Comparison of ENCODE assay signal across 8 cellular contexts in the genomic region with DNA sequence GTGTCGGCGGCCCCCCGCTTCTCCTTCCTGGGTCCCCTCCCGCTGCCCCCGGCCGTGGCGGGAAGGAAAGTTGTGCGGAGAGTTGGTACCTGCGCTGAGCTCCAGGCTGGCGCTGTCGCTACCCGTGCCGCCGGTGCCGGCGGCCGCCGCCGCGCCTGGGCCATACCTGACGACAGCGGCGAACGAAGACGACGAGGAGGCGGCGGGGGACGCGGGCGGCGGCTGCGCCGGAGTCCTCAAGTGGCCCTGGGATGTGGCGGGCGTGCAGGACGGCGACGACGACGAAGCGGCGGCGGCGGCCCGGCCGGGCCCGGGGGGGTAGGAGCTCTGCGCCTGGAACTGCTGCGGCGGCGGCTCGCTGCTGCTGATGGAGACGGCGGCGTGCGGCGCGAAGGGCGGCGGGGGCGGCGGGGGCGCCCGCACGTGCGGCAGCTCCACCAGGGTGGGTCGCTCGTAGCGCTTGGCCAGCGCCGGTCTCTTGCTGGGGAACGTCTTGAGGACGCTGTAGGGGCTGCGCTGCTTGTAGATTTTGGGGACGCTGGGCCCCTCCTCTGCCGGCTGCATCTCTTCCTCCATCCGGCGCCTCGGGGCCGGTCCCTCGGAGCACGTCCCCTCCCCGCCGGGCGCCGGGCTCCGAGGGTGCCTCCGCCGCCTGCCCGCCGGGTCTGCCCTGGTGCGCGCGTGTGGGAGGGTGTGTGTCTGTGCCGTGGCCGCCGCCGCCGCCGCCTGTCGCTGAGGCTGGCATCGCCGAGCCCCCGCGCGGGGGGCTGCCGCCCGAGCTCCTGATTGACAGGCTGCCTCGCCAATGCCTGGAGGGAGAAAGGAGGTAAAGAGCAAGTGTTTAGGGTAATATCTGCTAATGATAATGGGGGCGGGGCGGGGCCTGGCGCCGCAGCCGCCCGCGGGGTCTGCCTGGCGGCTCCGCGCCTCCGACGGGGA. TPM values are rescaled to one million over a fixed set of nuclear protein-coding genes. Genes with fewer than 3 reads are reported as not detected.
DNase-seq lines count a peak whose midpoint lies in the region; ATAC-seq, FAIRE-seq and TF ChIP-seq lines count a peak whose summit lies in the region.

No MANE protein-coding gene starts in this region.

- no peak overlapping the region for H3K27ac ChIP-seq in esophagus squamous epithelium
- H3K27ac ChIP-seq in psoas muscle = no peak overlapping the region

- peak; percentile 47 for DNase-seq in GM06990 (ENCODE audit: extremely low read depth, insufficient read length)
- DNase-seq in HTR-8/SVneo (ENCODE audit: insufficient read length, low spot score) = peak; percentile 73
- DNase-seq in UCSD-AML1 (lab: John Stamatoyannopoulos, UW; ENCODE audit: unreplicated experiment) = peak; percentile 54
- no peak for DNase-seq in esophagus squamous epithelium (lab: John Stamatoyannopoulos, UW)
- peak in 1 of 2 donors; percentile 49 for DNase-seq in psoas muscle
- no peak for DNase-seq in DMS153 treated with DMSO at 0.1 percent for 48 hours (lab: John Stamatoyannopoulos, UW; ENCODE audit: unreplicated experiment)
- DNase-seq in HCEC 1CT = no peak

- H3K4me3 ChIP-seq in GM06990 (replicated peaks; ENCODE audit: low read depth, low read length) (peak overlapping the region; percentile 48), esophagus squamous epithelium (peak overlapping the region; percentile 24 to 65 (median 41)), psoas muscle (peak overlapping the region; percentile 56)

- H3K9me3 ChIP-seq in esophagus squamous epithelium (no peaks in the 10 kb centered on the region), psoas muscle (no peaks in the 10 kb centered on the region)

- FAIRE-seq in HTR-8/SVneo (lab: Jason Lieb, UNC) = no peak

- H3K36me3 ChIP-seq in GM06990 (ENCODE audit: control insufficient read depth, insufficient read depth, low read length) = no peaks in the 10 kb centered on the region
- no peaks in the 10 kb centered on the region for H3K36me3 ChIP-seq in esophagus squamous epithelium
- H3K36me3 ChIP-seq in psoas muscle (ENCODE audit: insufficient read depth in 1 of 2, low read depth in 1 of 2) = no peaks in the 10 kb centered on the region

- H3K4me1 ChIP-seq in esophagus squamous epithelium = peaks cover 5 to 25% (median 17%) of the 10 kb centered on the region in 3 donors
- H3K4me1 ChIP-seq in psoas muscle = no peaks in the 10 kb centered on the region

- intact Hi-C loops in esophagus squamous epithelium (cut with DNase I) = no loop called here
- intact Hi-C loops in psoas muscle (cut with DNase I) = no loop called here

- no peak for TF ChIP-seq CTCF in GM06990 (IDR thresholded peaks at IDR 0.05; ENCODE audit: insufficient read depth, low read length, poor library complexity, severe bottlenecking)
- TF ChIP-seq CTCF in esophagus squamous epithelium (IDR thresholded peaks at IDR 0.05) = no peak
- TF ChIP-seq CTCF in psoas muscle (IDR thresholded peaks at IDR 0.05) = no peak

- no peak for TF ChIP-seq POLR2A in esophagus squamous epithelium (IDR thresholded peaks at IDR 0.05)

- H3K27me3 ChIP-seq in GM06990 (replicated peaks; ENCODE audit: control insufficient read depth, insufficient read depth, low read length) (peaks cover 4% of the 10 kb centered on the region), esophagus squamous epithelium (peaks cover 10 to 72% (median 23%) of the 10 kb centered on the region in 4 donors), psoas muscle (ENCODE audit: insufficient read depth in 3 of 3, low read length in 2 of 3) (peaks cover 5 to 66% (median 20%) of the 10 kb centered on the region in 3 donors)

- WGBS in esophagus squamous epithelium, 2 donors = 3 to 7% methylated on average over 3 to 24 of the region's 122 CpGs
- WGBS in psoas muscle, 3 donors = 0 to 1% (median 1%) methylated on average over 73 to 122 of the region's 122 CpGs

- peak; percentile 50 for ATAC-seq in GM21367 (IDR thresholded peaks at IDR 0.05; ENCODE audit: unreplicated experiment)
- no peak for ATAC-seq in psoas muscle

RNA-seq across cellular contexts. Expression of gene BEND4, which starts 0.6 kb away (rescaled TPM):
- under 1 TPM in 1 of 4 donors, not detected in 3; under 0.01 TPM for total RNA-seq in esophagus squamous epithelium
- under 1 TPM in 2 of 4 donors, not detected in 2; 0.02 TPM for total RNA-seq in psoas muscle
- not detected for polyA plus RNA-seq in psoas muscle

Comparison
In these comparisons a context has a peak if more than half of its experiments do, and no peak if none do; other contexts are left out.
1. DNase-seq: peak in GM06990 (single experiment), HTR-8/SVneo (single experiment) and UCSD-AML1 (single experiment); none in esophagus squamous epithelium (single experiment), DMS153 treated with DMSO at 0.1 percent for 48 hours (single experiment) and HCEC 1CT (single experiment).
2. Peak in every context shown above with its lines, with median percentiles within 50 percentile points of each other: H3K4me3 ChIP-seq.